ENCODE assay signal across 10 cellular contexts in the genomic region with DNA sequence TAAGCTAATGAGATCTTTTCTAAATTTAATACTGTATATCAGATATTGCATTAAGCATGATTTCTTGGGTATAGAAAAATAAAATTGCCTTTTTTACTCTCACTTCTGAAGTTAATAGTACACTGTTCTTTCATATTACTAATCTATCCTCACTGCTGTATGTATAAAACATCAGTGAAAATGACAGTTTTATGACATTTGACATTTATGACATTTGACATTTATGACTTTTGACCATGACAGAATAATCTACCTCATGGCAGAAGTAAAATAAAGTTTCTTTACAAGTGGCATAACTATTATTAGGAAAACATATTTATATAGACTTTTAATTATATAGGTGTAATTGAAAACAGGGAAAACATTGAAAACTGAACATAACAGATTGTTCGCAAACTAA. TPM values are rescaled to one million over a fixed set of nuclear protein-coding genes. Genes with fewer than 3 reads are reported as not detected.
"Had no signal": no experiment of that assay in that cellular context is flagged by ENCODE, and none has a peak within 500 bp of the region (broad histone marks: within the 10 kb centered on the region; RNA-seq: fewer than 3 reads in every experiment).

No MANE protein-coding gene starts in this region.

- H3K36me3 Mint-ChIP-seq: IgD-negative memory B cell had no signal

- H3K9ac ChIP-seq: KMS-11 had no signal

- DNase-seq: IMR-90, KBM-7, KG1 had no signal

- H3K4me2 ChIP-seq: KMS-11 had no signal

- H3K4me3 Mint-ChIP-seq: IgD-negative memory B cell had no signal

- H3K27me3 Mint-ChIP-seq: IgD-negative memory B cell had no signal

- H3K27ac ChIP-seq: HL-60, KMS-11 had no signal

- H3K27ac Mint-ChIP-seq: IgD-negative memory B cell had no signal

- H3K4me3 ChIP-seq: K562 had no signal

RNA-seq across cellular contexts. Expression of a gene that starts 13.3 kb away (rescaled TPM):
- total RNA-seq: HepG2, HT-29, HT1080 had no signal
- polyA plus RNA-seq: HepG2, IgD-negative memory B cell, IMR-90, K562 had no signal
